In the genomic region with DNA sequence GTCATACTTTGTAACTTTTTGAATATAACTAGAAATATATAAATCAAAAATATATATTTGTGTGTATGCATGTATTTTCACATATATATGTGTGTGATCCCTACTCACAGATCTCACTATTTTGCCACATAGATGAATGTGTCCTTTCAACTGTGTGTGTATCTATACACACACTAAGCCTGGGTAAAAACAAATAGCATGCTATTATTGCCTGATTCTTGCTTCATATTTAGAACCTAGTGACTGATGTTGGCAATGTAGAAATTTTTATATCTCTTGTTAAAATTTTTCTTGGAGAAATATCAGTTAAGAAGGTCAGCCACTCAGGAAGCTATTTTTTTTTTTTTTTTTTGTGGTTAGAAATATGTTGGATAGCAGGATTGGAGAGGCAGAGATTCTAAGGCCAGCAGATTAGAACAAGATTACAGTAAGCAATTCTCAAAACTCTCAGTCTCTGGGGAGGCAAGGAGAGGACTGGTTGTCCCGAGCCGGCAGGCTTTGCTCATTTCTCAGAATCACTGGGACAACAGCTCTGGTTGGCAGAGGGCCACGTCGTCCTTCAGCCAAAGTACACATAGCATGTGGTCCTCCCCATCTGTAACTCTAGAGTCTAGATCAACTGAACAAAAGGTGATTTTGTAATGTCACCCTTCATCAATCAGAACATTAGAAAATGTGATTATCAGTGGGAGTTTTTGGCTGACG, we compare ENCODE assay signal across 11 cellular contexts. TPM values are rescaled to one million over a fixed set of nuclear protein-coding genes. Genes with fewer than 3 reads are reported as not detected.
DNase-seq lines count a peak whose midpoint lies in the region; ATAC-seq and TF ChIP-seq lines count a peak whose summit lies in the region.
"Had no signal": no experiment of that assay in that cellular context is flagged by ENCODE, and none has a peak within 500 bp of the region (broad histone marks: within the 10 kb centered on the region; RNA-seq: fewer than 3 reads in every experiment).

No MANE protein-coding gene starts in this region.

- H3K9me3 ChIP-seq in MG63 (no peaks in the 10 kb centered on the region), colonic mucosa (no peaks in the 10 kb centered on the region), left lung (no peaks in the 10 kb centered on the region), thoracic aorta (no peaks in the 10 kb centered on the region)

- no peak overlapping the region for H3K4me3 Mint-ChIP-seq in activated T-helper 1 cell treated with anti-CD3 and anti-CD28 coated beads, Interleukin-12 subunit alpha, Interleukin-12 subunit beta, Interleukin-2, Interleukin-4 antibody, amounts not matched to agents 30 ng/mL and 10 ng/mL and 1 ng/mL, durations not matched to agents 14 hours and 24 hours and 36 hours
- H3K4me3 Mint-ChIP-seq: activated naive CD4-positive, alpha-beta T cell treated with anti-CD3 and anti-CD28 coated beads for 36 hours; T-helper 1 cell treated with Interleukin-12 subunit alpha and Interleukin-12 subunit beta and Interleukin-4 antibody, amounts not matched to agents 30 μg/mL and 1 μg/mL, for 36 hours had no signal

- H3K4me1 ChIP-seq in colonic mucosa (no peaks in the 10 kb centered on the region), left lung (no peaks in the 10 kb centered on the region), thoracic aorta (ENCODE audit: control insufficient read depth in 1 of 2, low read depth in 2 of 2) (peaks cover 9 to 27% of the 10 kb centered on the region in 2 donors)

- H3K4me3 ChIP-seq in MG63: no peak overlapping the region
- H3K4me3 ChIP-seq in colonic mucosa: no peak overlapping the region
- no peak overlapping the region for H3K4me3 ChIP-seq in left lung
- H3K4me3 ChIP-seq in thoracic aorta: no peak overlapping the region

- H3K36me3 Mint-ChIP-seq in activated T-helper 1 cell treated with anti-CD3 and anti-CD28 coated beads, Interleukin-12 subunit alpha, Interleukin-12 subunit beta, Interleukin-2, Interleukin-4 antibody, amounts not matched to agents 30 ng/mL and 10 ng/mL and 1 ng/mL, durations not matched to agents 14 hours and 24 hours and 36 hours (ENCODE audit: low read depth): no peaks in the 10 kb centered on the region

- H3K4me1 Mint-ChIP-seq in activated T-helper 1 cell treated with anti-CD3 and anti-CD28 coated beads, Interleukin-12 subunit alpha, Interleukin-12 subunit beta, Interleukin-2, Interleukin-4 antibody, amounts not matched to agents 30 ng/mL and 10 ng/mL and 1 ng/mL, durations not matched to agents 14 hours and 24 hours and 36 hours (ENCODE audit: low read depth): no peaks in the 10 kb centered on the region

- no peaks in the 10 kb centered on the region for H3K9me3 Mint-ChIP-seq in activated T-helper 1 cell treated with anti-CD3 and anti-CD28 coated beads, Interleukin-12 subunit alpha, Interleukin-12 subunit beta, Interleukin-2, Interleukin-4 antibody, amounts not matched to agents 30 ng/mL and 10 ng/mL and 1 ng/mL, durations not matched to agents 14 hours and 24 hours and 36 hours
- H3K9me3 Mint-ChIP-seq: T-helper 1 cell treated with Interleukin-12 subunit alpha and Interleukin-12 subunit beta and Interleukin-4 antibody, amounts not matched to agents 30 μg/mL and 1 μg/mL, for 36 hours had no signal

- H3K27me3 Mint-ChIP-seq in activated T-helper 1 cell treated with anti-CD3 and anti-CD28 coated beads, Interleukin-12 subunit alpha, Interleukin-12 subunit beta, Interleukin-2, Interleukin-4 antibody, amounts not matched to agents 30 ng/mL and 10 ng/mL and 1 ng/mL, durations not matched to agents 14 hours and 24 hours and 36 hours (ENCODE audit: insufficient read depth): no peaks in the 10 kb centered on the region

- no peak overlapping the region for H3K9ac ChIP-seq in colonic mucosa (ENCODE audit: low read depth in 2 of 2, low read length in 2 of 2)

- H3K27ac Mint-ChIP-seq in activated T-helper 1 cell treated with anti-CD3 and anti-CD28 coated beads, Interleukin-12 subunit alpha, Interleukin-12 subunit beta, Interleukin-2, Interleukin-4 antibody, amounts not matched to agents 30 ng/mL and 10 ng/mL and 1 ng/mL, durations not matched to agents 14 hours and 24 hours and 36 hours: no peak overlapping the region
- H3K27ac Mint-ChIP-seq: activated naive CD4-positive, alpha-beta T cell treated with anti-CD3 and anti-CD28 coated beads for 36 hours; T-helper 1 cell treated with Interleukin-12 subunit alpha and Interleukin-12 subunit beta and Interleukin-4 antibody, amounts not matched to agents 30 μg/mL and 1 μg/mL, for 36 hours had no signal

- TF ChIP-seq CTCF in colonic mucosa (IDR thresholded peaks at IDR 0.05) (no peak), left lung (IDR thresholded peaks at IDR 0.05) (no peak), thoracic aorta (IDR thresholded peaks at IDR 0.05) (no peak)

- no peak overlapping the region for H3K27ac ChIP-seq in colonic mucosa
- peak overlapping the region; percentile 40 to 67 for H3K27ac ChIP-seq in left lung
- H3K27ac ChIP-seq in thoracic aorta: peak overlapping the region in 1 of 2 donors; percentile 62

- ATAC-seq in left lung: peak; percentile 94
- peak; percentile 94 for ATAC-seq in thoracic aorta (ENCODE audit: insufficient number of reproducible peaks, low FRiP score, low read depth)
- ATAC-seq in HG02623 (IDR thresholded peaks at IDR 0.05; ENCODE audit: unreplicated experiment): no peak

- H3K36me3 ChIP-seq in MG63 (no peaks in the 10 kb centered on the region), colonic mucosa (no peaks in the 10 kb centered on the region), left lung (no peaks in the 10 kb centered on the region), thoracic aorta (no peaks in the 10 kb centered on the region)

- no peaks in the 10 kb centered on the region for H3K27me3 ChIP-seq in MG63
- no peaks in the 10 kb centered on the region for H3K27me3 ChIP-seq in colonic mucosa
- H3K27me3 ChIP-seq in left lung: no peaks in the 10 kb centered on the region
- no peaks in the 10 kb centered on the region for H3K27me3 ChIP-seq in thoracic aorta (replicated peaks; ENCODE audit: insufficient read depth)

- intact Hi-C loops in colonic mucosa (cut with DNase I): no loop called here
- intact Hi-C loops in left lung (cut with DNase I): no loop called here
- intact Hi-C loops in activated T-helper 1 cell treated with anti-CD3 and anti-CD28 coated beads, Interleukin-12 subunit alpha, Interleukin-12 subunit beta, Interleukin-2, Interleukin-4 antibody, amounts not matched to agents 30 ng/mL and 10 ng/mL and 1 ng/mL, durations not matched to agents 14 hours and 24 hours and 36 hours (cut with micrococcal nuclease): no loop called here

- peak; percentile 33 for DNase-seq in MG63
- peak; percentile 93 for DNase-seq in colonic mucosa
- DNase-seq in left lung: peak; percentile 87 to 91
- DNase-seq in thoracic aorta (ENCODE audit: low spot score): peak; percentile 91
- no peak for DNase-seq in activated T-helper 1 cell treated with anti-CD3 and anti-CD28 coated beads, Interleukin-12 subunit alpha, Interleukin-12 subunit beta, Interleukin-2, Interleukin-4 antibody, amounts not matched to agents 30 ng/mL and 10 ng/mL and 1 ng/mL, durations not matched to agents 14 hours and 24 hours and 36 hours (ENCODE audit: low spot score)
- DNase-seq in stimulated activated CD4-positive, alpha-beta T cell treated with anti-CD3 and anti-CD28 coated beads, Interleukin-2, amount 100 ng/mL, for 24 hours: no peak
- no peak for DNase-seq in activated naive CD4-positive, alpha-beta T cell treated with anti-CD3 and anti-CD28 coated beads, Interleukin-2, amount 50 U/mL, for 16 hours
- DNase-seq: activated naive CD4-positive, alpha-beta T cell treated with anti-CD3 and anti-CD28 coated beads for 36 hours had no signal

RNA-seq across cellular contexts. Expression of a gene that starts 19.7 kb away (rescaled TPM):
- not detected in 2 replicates for total RNA-seq in MG63 (2014; rRNA removed; shearing (Covaris generic); ENCODE audit: low replicate concordance)
- total RNA-seq in colonic mucosa: 1 to 10 TPM; 1.1 to 1.4 TPM
- total RNA-seq in left lung: 1 to 10 TPM in 1 of 2 donors, under 1 TPM in 1; 0.79 to 6.1 TPM
- under 1 TPM; 0.49 to 0.68 TPM for total RNA-seq in thoracic aorta
- total RNA-seq in activated T-helper 1 cell treated with anti-CD3 and anti-CD28 coated beads, Interleukin-12 subunit alpha, Interleukin-12 subunit beta, Interleukin-2, Interleukin-4 antibody, amounts not matched to agents 30 ng/mL and 10 ng/mL and 1 ng/mL, durations not matched to agents 14 hours and 24 hours and 36 hours: not detected in 2 replicates
- total RNA-seq: activated naive CD4-positive, alpha-beta T cell treated with anti-CD3 and anti-CD28 coated beads for 36 hours; H1 had no signal

Comparison
In these comparisons a context has a peak if more than half of its experiments do, and no peak if none do; other contexts are left out.
1. DNase-seq: peak in MG63 (single experiment), colonic mucosa (single experiment), left lung (2 of 2) and thoracic aorta (single experiment); none in activated T-helper 1 cell treated with anti-CD3 and anti-CD28 coated beads, Interleukin-12 subunit alpha, Interleukin-12 subunit beta, Interleukin-2, Interleukin-4 antibody, amounts not matched to agents 30 ng/mL and 10 ng/mL and 1 ng/mL, durations not matched to agents 14 hours and 24 hours and 36 hours (single experiment), stimulated activated CD4-positive, alpha-beta T cell treated with anti-CD3 and anti-CD28 coated beads, Interleukin-2, amount 100 ng/mL, for 24 hours (0 of 2) and activated naive CD4-positive, alpha-beta T cell treated with anti-CD3 and anti-CD28 coated beads, Interleukin-2, amount 50 U/mL, for 16 hours (single experiment).